8 cellular contexts compared by ENCODE assay signal in genomic region chr17:50346313-50347086, GRCh38.
DNase-seq lines count a peak whose midpoint lies in the region; ATAC-seq and TF ChIP-seq lines count a peak whose summit lies in the region.

No MANE protein-coding gene starts in this region.

- H3K36me3 ChIP-seq in OCI-LY3 (replicated peaks; ENCODE audit: low read depth, low read length): no peaks in the 10 kb centered on the region

- H2AFZ ChIP-seq in OCI-LY3 (ENCODE audit: low read depth, low read length): no peak overlapping the region

- peaks cover 16% of the 10 kb centered on the region for H3K4me1 ChIP-seq in OCI-LY3 (ENCODE audit: low read length)

- DNase-seq in NCI-H345 (lab: John Stamatoyannopoulos, UW) (peak; percentile 20), NCI-H345 treated with DMSO at 0.1 percent for 48 hours (lab: John Stamatoyannopoulos, UW; ENCODE audit: unreplicated experiment) (no peak), NCI-H2081 (lab: John Stamatoyannopoulos, UW) (no peak)
- peak; percentile 11 for DNase-seq in activated naive CD8-positive, alpha-beta T cell treated with anti-CD3 and anti-CD28 coated beads, Interleukin-2, amount 50 U/mL, for 16 hours (ENCODE audit: low read depth, low spot score)

- TF ChIP-seq CTCF in OCI-LY3 (IDR thresholded peaks at IDR 0.05; ENCODE audit: low read depth, low read length): no peak

- ATAC-seq in HG02623 (IDR thresholded peaks at IDR 0.05; ENCODE audit: unreplicated experiment): peak; percentile 43

- peak overlapping the region; percentile 98 for H3K4me2 ChIP-seq in OCI-LY3 (ENCODE audit: low read length)

- H3K27ac ChIP-seq in OCI-LY3 (ENCODE audit: low read length) (no peak overlapping the region), skin epidermis (peak overlapping the region; percentile 31 to 89 (median 77))

- H3K9ac ChIP-seq in OCI-LY3 (ENCODE audit: low read length): peak overlapping the region; percentile 86

- no peaks in the 10 kb centered on the region for H3K9me3 ChIP-seq in OCI-LY3 (ENCODE audit: insufficient read depth, low read length)

- peaks cover 21% of the 10 kb centered on the region; the same call in 1 of the 2 replicates for H4K20me1 ChIP-seq in OCI-LY3 (ENCODE audit: insufficient read depth, low read length)

- peak overlapping the region; percentile 99 for H3K4me3 ChIP-seq in OCI-LY3 (ENCODE audit: low read length)
- H3K4me3 ChIP-seq in iPS-11a (ENCODE audit: low read depth, low read length): peak overlapping the region; percentile 85
- peak overlapping the region; percentile 78 to 87 (median 82) for H3K4me3 ChIP-seq in skin epidermis

- peaks cover 25% of the 10 kb centered on the region for H3K79me2 ChIP-seq in OCI-LY3 (ENCODE audit: low read length)

- no peaks in the 10 kb centered on the region for H3K27me3 ChIP-seq in OCI-LY3 (ENCODE audit: low read depth, low read length)

Comparison
In these comparisons a context has a peak if more than half of its experiments do, and no peak if none do; other contexts are left out.
1. DNase-seq: peak in NCI-H345 (single experiment) and activated naive CD8-positive, alpha-beta T cell treated with anti-CD3 and anti-CD28 coated beads, Interleukin-2, amount 50 U/mL, for 16 hours (single experiment); none in NCI-H345 treated with DMSO at 0.1 percent for 48 hours (single experiment) and NCI-H2081 (0 of 2).
2. Peak in every context shown above with its lines, with median percentiles within 50 percentile points of each other: H3K4me3 ChIP-seq.